ENCODE assay signal across 16 cellular contexts in the genomic region with DNA sequence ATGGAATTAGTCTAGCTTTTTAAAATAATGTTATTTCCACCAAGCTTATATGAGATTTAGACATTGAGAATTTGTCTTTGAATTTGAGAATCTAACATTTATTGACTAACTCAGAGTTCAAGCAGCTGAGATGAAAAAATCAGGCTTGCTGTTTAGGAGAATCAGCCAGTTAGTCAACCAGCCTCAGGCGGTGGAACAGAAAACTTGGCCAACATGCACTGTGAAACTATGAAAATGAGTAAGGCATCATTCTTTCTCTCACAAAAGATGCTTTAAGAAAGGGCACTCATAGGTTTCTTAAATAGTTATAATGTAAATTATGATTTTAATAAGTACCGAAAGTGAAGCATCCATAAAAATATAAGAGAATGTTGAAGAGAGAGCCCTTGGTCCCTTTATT.
DNase-seq lines count a peak whose midpoint lies in the region; ATAC-seq and TF ChIP-seq lines count a peak whose summit lies in the region.
"Had no signal": no experiment of that assay in that cellular context is flagged by ENCODE, and none has a peak within 500 bp of the region (broad histone marks: within the 10 kb centered on the region; RNA-seq: fewer than 3 reads in every experiment).

No MANE protein-coding gene starts in this region.

- H4K20me1 ChIP-seq in GM23338 (replicated peaks; ENCODE audit: insufficient read depth): no peaks in the 10 kb centered on the region

- H4K5ac ChIP-seq in mesendoderm (ENCODE audit: low read length): no peak overlapping the region

- H3F3A ChIP-seq in GM23338 (replicated peaks; ENCODE audit: low read depth): no peaks in the 10 kb centered on the region

- TF ChIP-seq CTCF in GM23338 (conservative IDR thresholded peaks at IDR 0.05; ENCODE audit: low read depth in 2 of 2): no peak

- POLR2A ChIA-PET in activated CD8-positive, alpha-beta T cell treated with anti-CD3 and anti-CD28 coated beads, Interleukin-2, amount 10 ng/mL, durations not matched to agents 7 days and 5 days (lab: Charles Lee): interaction anchor here (0.6 to 3.1 kb wide), 6 partner anchors 13 to 161 kb away, joined by 3 to 23 read pairs (median 3); no protein-coding TSS in a partner anchor

- H3K79me2 ChIP-seq in mesendoderm (ENCODE audit: control insufficient read depth, insufficient read depth, low read length): no peaks in the 10 kb centered on the region
- no peaks in the 10 kb centered on the region for H3K79me2 ChIP-seq in GM23338 (replicated peaks; ENCODE audit: insufficient read depth)

- peak overlapping the region; percentile 88 for H3K27ac Mint-ChIP-seq in activated CD8-positive, alpha-beta T cell treated with anti-CD3 and anti-CD28 coated beads, Interleukin-2, amount 10 ng/mL, durations not matched to agents 7 days and 5 days
- H3K27ac Mint-ChIP-seq in GM23338: no peak overlapping the region
- H3K27ac Mint-ChIP-seq: HFFc6, WTC11 had no signal

- H3K27me3 Mint-ChIP-seq in activated CD8-positive, alpha-beta T cell treated with anti-CD3 and anti-CD28 coated beads, Interleukin-2, amount 10 ng/mL, durations not matched to agents 7 days and 5 days (ENCODE audit: low read depth): no peaks in the 10 kb centered on the region
- no peaks in the 10 kb centered on the region for H3K27me3 Mint-ChIP-seq in GM23338 (ENCODE audit: insufficient read depth, low read depth, poor library complexity)

- no peaks in the 10 kb centered on the region for H3K36me3 ChIP-seq in mesendoderm (ENCODE audit: control insufficient read depth, insufficient read depth, low read length)
- no peaks in the 10 kb centered on the region for H3K36me3 ChIP-seq in GM23338 (ENCODE audit: insufficient read depth)

- DNase-seq in stimulated activated CD4-positive, alpha-beta T cell treated with anti-CD3 and anti-CD28 coated beads, Interleukin-15, amount 100 ng/mL, for 24 hours: peak; percentile 53
- DNase-seq in stimulated activated CD4-positive, alpha-beta T cell treated with anti-CD3 and anti-CD28 coated beads, Interleukin-2, amount 100 ng/mL, for 48 hours: no peak
- DNase-seq in activated CD8-positive, alpha-beta T cell treated with anti-CD3 and anti-CD28 coated beads, Interleukin-2, amount 10 ng/mL, durations not matched to agents 7 days and 5 days: no peak
- no peak for DNase-seq in stimulated activated naive CD8-positive, alpha-beta T cell treated with anti-CD3 and anti-CD28 coated beads, Interleukin-15, Interleukin-2, amounts not matched to agents 100 U/mL and 50 U/mL, for 24 hours
- DNase-seq in COLO829 (ENCODE audit: low spot score): no peak
- no peak for DNase-seq in mesendoderm
- DNase-seq in GM23338 (ENCODE audit: low spot score): no peak
- DNase-seq: amygdala; effector CD8-positive, alpha-beta T cell; HFFc6; left colon; NCI-H1092 treated with DMSO at 0.1 percent for 48 hours; NCI-H524 treated with DMSO at 0.1 percent for 48 hours; Right ventricle myocardium superior had no signal

- H3K27me3 ChIP-seq in mesendoderm (ENCODE audit: insufficient read depth, low read length, poor library complexity): no peaks in the 10 kb centered on the region
- H3K27me3 ChIP-seq in GM23338 (ENCODE audit: insufficient read depth): no peaks in the 10 kb centered on the region

- no peak overlapping the region for H3K23ac ChIP-seq in mesendoderm (ENCODE audit: low read length)

- no peak overlapping the region for H3K18ac ChIP-seq in mesendoderm (ENCODE audit: low read length)

- no peak overlapping the region for H2AFZ ChIP-seq in GM23338

- H2BK15ac ChIP-seq in mesendoderm (replicated peaks; ENCODE audit: low read depth): no peak overlapping the region

- H3K56ac ChIP-seq in mesendoderm (ENCODE audit: low read length): no peak overlapping the region

- no peak overlapping the region for H3K27ac ChIP-seq in mesendoderm (ENCODE audit: low read depth, low read length)
- no peak overlapping the region for H3K27ac ChIP-seq in GM23338 (ENCODE audit: low read depth)

- H3K36me3 Mint-ChIP-seq in activated CD8-positive, alpha-beta T cell treated with anti-CD3 and anti-CD28 coated beads, Interleukin-2, amount 10 ng/mL, durations not matched to agents 7 days and 5 days (ENCODE audit: low read depth): peaks cover 84% of the 10 kb centered on the region
- no peaks in the 10 kb centered on the region for H3K36me3 Mint-ChIP-seq in GM23338 (ENCODE audit: low read depth)
- H3K36me3 Mint-ChIP-seq: WTC11 had no signal

- H3K4me3 Mint-ChIP-seq in activated CD8-positive, alpha-beta T cell treated with anti-CD3 and anti-CD28 coated beads, Interleukin-2, amount 10 ng/mL, durations not matched to agents 7 days and 5 days: no peak overlapping the region
- no peak overlapping the region for H3K4me3 Mint-ChIP-seq in GM23338
- H3K4me3 Mint-ChIP-seq: HFFc6, WTC11 had no signal

- H3K9ac ChIP-seq in mesendoderm (ENCODE audit: low read length): no peak overlapping the region

- CTCF ChIA-PET in activated CD8-positive, alpha-beta T cell treated with anti-CD3 and anti-CD28 coated beads, Interleukin-2, amount 10 ng/mL, durations not matched to agents 7 days and 5 days (lab: Charles Lee): interaction anchor here (0.9 to 3.2 kb wide), 10 partner anchors 9 to 41 kb away, joined by 3 to 9 read pairs (median 4); no protein-coding TSS in a partner anchor

- H2BK120ac ChIP-seq in mesendoderm (ENCODE audit: low read depth, low read length): no peak overlapping the region

- H3K9me2 ChIP-seq in GM23338 (ENCODE audit: insufficient read depth): no peaks in the 10 kb centered on the region

- no peak overlapping the region for H3K4me2 ChIP-seq in mesendoderm (ENCODE audit: low read length)
- H3K4me2 ChIP-seq in GM23338: no peak overlapping the region

- no peak overlapping the region for H2AK5ac ChIP-seq in mesendoderm (ENCODE audit: low read length)

- H3K4ac ChIP-seq in mesendoderm (ENCODE audit: low read depth, low read length): no peak overlapping the region

- no peaks in the 10 kb centered on the region for H3K4me1 ChIP-seq in mesendoderm (ENCODE audit: control insufficient read depth, low read depth, low read length)
- H3K4me1 ChIP-seq in GM23338 (ENCODE audit: insufficient read depth): no peaks in the 10 kb centered on the region

- ATAC-seq in HG02759 (IDR thresholded peaks at IDR 0.05; ENCODE audit: unreplicated experiment) (peak; percentile 41), GM23338 (no peak)
- no peak for ATAC-seq in activated CD8-positive, alpha-beta T cell treated with anti-CD3 and anti-CD28 coated beads, Interleukin-2, amount 10 ng/mL, durations not matched to agents 7 days and 5 days
- ATAC-seq in stimulated activated naive CD8-positive, alpha-beta T cell treated with anti-CD3 and anti-CD28 coated beads, Interleukin-15, Interleukin-2, amounts not matched to agents 100 U/mL and 50 U/mL, for 24 hours: peak; percentile 31
- ATAC-seq: left colon, WTC11 had no signal

- no peaks in the 10 kb centered on the region for H3K79me1 ChIP-seq in mesendoderm (ENCODE audit: low read length)

- no peak overlapping the region for H4K8ac ChIP-seq in mesendoderm (ENCODE audit: low read depth, low read length)

- no peak overlapping the region for H2BK5ac ChIP-seq in mesendoderm (ENCODE audit: low read length)

- peaks cover 87% of the 10 kb centered on the region for H3K4me1 Mint-ChIP-seq in activated CD8-positive, alpha-beta T cell treated with anti-CD3 and anti-CD28 coated beads, Interleukin-2, amount 10 ng/mL, durations not matched to agents 7 days and 5 days (ENCODE audit: low read depth)
- H3K4me1 Mint-ChIP-seq in GM23338: no peaks in the 10 kb centered on the region
- H3K4me1 Mint-ChIP-seq: WTC11 had no signal

- WGBS in mesendoderm (ENCODE audit: extremely low coverage, insufficient coverage, low lambda C conversion rate): no CpG with 5 or more reads among the region's 2 CpGs

- H3K4me3 ChIP-seq in mesendoderm (ENCODE audit: low read length) (no peak overlapping the region), GM23338 (no peak overlapping the region)

- H3K9me3 Mint-ChIP-seq in activated CD8-positive, alpha-beta T cell treated with anti-CD3 and anti-CD28 coated beads, Interleukin-2, amount 10 ng/mL, durations not matched to agents 7 days and 5 days (ENCODE audit: insufficient read depth): peaks cover 2% of the 10 kb centered on the region
- H3K9me3 Mint-ChIP-seq in GM23338: no peaks in the 10 kb centered on the region; the same call in 2 of the 3 replicates
- H3K9me3 Mint-ChIP-seq: HFFc6, WTC11 had no signal

TF ChIP-seq in GM23338, 12 proteins besides CTCF, POLR2A, EP300 and RAD21:
- TF ChIP-seq ZNF114 (CRISPR knock-in tag; IDR thresholded peaks at IDR 0.05) (no peak), EZH2 (IDR thresholded peaks at IDR 0.05; ENCODE audit: low read depth, unreplicated experiment) (no peak), REST (IDR thresholded peaks at IDR 0.05; ENCODE audit: unreplicated experiment) (no peak), NANOG (IDR thresholded peaks at IDR 0.05; ENCODE audit: borderline replicate concordance) (no peak), JUNB (IDR thresholded peaks at IDR 0.05; ENCODE audit: unreplicated experiment) (no peak)

Comparison
In these comparisons a context has a peak if more than half of its experiments do, and no peak if none do; other contexts are left out.
1. ATAC-seq: peak in HG02759 (single experiment) and stimulated activated naive CD8-positive, alpha-beta T cell treated with anti-CD3 and anti-CD28 coated beads, Interleukin-15, Interleukin-2, amounts not matched to agents 100 U/mL and 50 U/mL, for 24 hours (single experiment); none in activated CD8-positive, alpha-beta T cell treated with anti-CD3 and anti-CD28 coated beads, Interleukin-2, amount 10 ng/mL, durations not matched to agents 7 days and 5 days (single experiment) and GM23338 (single experiment).